In genomic region chr12:109577311-109577710, GRCh38 we compare ENCODE assay signal across 22 cellular contexts. TPM values are rescaled to one million over a fixed set of nuclear protein-coding genes. Genes with fewer than 3 reads are reported as not detected.
DNase-seq lines count a peak whose midpoint lies in the region; ATAC-seq, FAIRE-seq and TF ChIP-seq lines count a peak whose summit lies in the region.
"Had no signal": no experiment of that assay in that cellular context is flagged by ENCODE, and none has a peak within 500 bp of the region (broad histone marks: within the 10 kb centered on the region; RNA-seq: fewer than 3 reads in every experiment).

No MANE protein-coding gene starts in this region.

- TF ChIP-seq EP300 in HepG2 (IDR thresholded peaks at IDR 0.05; ENCODE audit: low read depth in 2 of 2, low read length in 2 of 2) (no peak), HepG2 (CRISPR knock-in tag; IDR thresholded peaks at IDR 0.05; ENCODE audit: borderline replicate concordance) (no peak), K562 (IDR thresholded peaks at IDR 0.05; ENCODE audit: low read length) (no peak)

- FAIRE-seq in HepG2 (lab: Jason Lieb, UNC), result no peak
- FAIRE-seq in K562 (lab: Jason Lieb, UNC), result no peak
- FAIRE-seq: A549, D721Med, G401.6, GM12891, GM19239 had no signal

- TF ChIP-seq POLR2A in HepG2 (IDR thresholded peaks at IDR 0.05; ENCODE audit: insufficient read depth in 1 of 2, low read depth in 2 of 2, low read length in 2 of 2), result no peak
- no peak for TF ChIP-seq POLR2A in right lobe of liver (IDR thresholded peaks at IDR 0.05)
- no peak for TF ChIP-seq POLR2A in K562 (conservative IDR thresholded peaks at IDR 0.05)

- BruUV-seq in HepG2 (replicated peaks; lab: Mats Ljungman, UMichigan), result no TSS peak
- no TSS peak for BruUV-seq in K562 (replicated peaks; lab: Mats Ljungman, UMichigan)

- H3K36me3 ChIP-seq in HepG2 (replicated peaks in 1 of 2; ENCODE audit: control insufficient read depth in 1 of 2, insufficient read depth in 2 of 2, low read length in 2 of 2) (peaks cover 18 to 63% of the 10 kb centered on the region in 2 experiments), right lobe of liver (peaks cover 0 to 31% (median 5%) of the 10 kb centered on the region in 4 donors), HEK293 (ENCODE audit: control insufficient read depth in 2 of 2, insufficient read depth in 1 of 2, low read length in 2 of 2) (peaks cover 0 to 60% of the 10 kb centered on the region in 2 experiments; a peak in 2 of 3 replicates), K562 (ENCODE audit: control insufficient read depth, insufficient read depth, low read length) (peaks cover 78% of the 10 kb centered on the region), osteoblast (ENCODE audit: insufficient read depth, low read length) (peaks cover 34% of the 10 kb centered on the region)

- POLR2A ChIA-PET in HepG2 (lab: Yijun Ruan, JAX) (no interaction called here), HEK293 (lab: Yijun Ruan, JAX) (interaction anchor here (0.7 kb wide), 1 partner anchor 34 kb away, joined by 3 read pairs; no protein-coding TSS in a partner anchor), K562 (lab: Yijun Ruan, JAX) (no interaction called here)

- H3K4me3 ChIP-seq in HepG2 (replicated peaks in 1 of 3; ENCODE audit: insufficient read depth in 1 of 3, low read depth in 2 of 3, low read length in 3 of 3) (no peak overlapping the region), right lobe of liver (no peak overlapping the region), HEK293 (ENCODE audit: low read depth, low read length) (no peak overlapping the region), K562 (no peak overlapping the region), osteoblast (ENCODE audit: insufficient read depth, low read length) (no peak overlapping the region)
- H3K4me3 ChIP-seq: A549; BLaER1 treated with 17β-estradiol and CSF1 and Interleukin-3, amounts not matched to agents 10 nM and 100 nM had no signal

- no peak for TF ChIP-seq RAD21 in HepG2 (CRISPR knock-in tag; IDR thresholded peaks at IDR 0.05)
- TF ChIP-seq RAD21 in K562 (CRISPR knock-in tag; conservative IDR thresholded peaks at IDR 0.05 in 1 of 2, IDR thresholded peaks at IDR 0.05 in 1 of 2), result no peak

- H3K4me1 ChIP-seq in HepG2 (ENCODE audit: insufficient read depth, low read length), result peaks cover 49% of the 10 kb centered on the region
- H3K4me1 ChIP-seq in right lobe of liver, result peaks cover 0 to 77% (median 38%) of the 10 kb centered on the region in 4 donors
- H3K4me1 ChIP-seq in HEK293 (ENCODE audit: control insufficient read depth, insufficient read depth, low read length), result no peaks in the 10 kb centered on the region
- H3K4me1 ChIP-seq in K562 (replicated peaks in 1 of 2; ENCODE audit: control insufficient read depth in 2 of 2, insufficient read depth in 2 of 2, low read length in 2 of 2), result peaks cover 12 to 16% of the 10 kb centered on the region in 2 experiments; a peak in 4 of 5 replicates
- peaks cover 8% of the 10 kb centered on the region for H3K4me1 ChIP-seq in osteoblast (ENCODE audit: insufficient read depth, low read length)
- H3K4me1 ChIP-seq: Caco-2 had no signal

- no peak overlapping the region for H2AFZ ChIP-seq in HepG2 (ENCODE audit: low read length)
- H2AFZ ChIP-seq in K562 (ENCODE audit: low read depth, low read length), result no peak overlapping the region
- no peak overlapping the region for H2AFZ ChIP-seq in osteoblast (ENCODE audit: low read length)

- in situ Hi-C loops in HepG2 (cut with HindIII; ENCODE audit: extremely low pct_ligation_motif_present, low pct_unique_long_range_greater_than_20kb) (no loop called here), K562 (cut with MboI) (no loop called here)

- WGBS in HepG2 (ENCODE audit: low lambda C conversion rate), result 100% methylated on average over 1 of the region's 1 CpG
- WGBS in right lobe of liver (ENCODE audit: insufficient coverage, low coverage, low lambda C conversion rate, missing lambda C conversion rate), result 71% methylated on average over 1 of the region's 1 CpG
- WGBS in K562 (ENCODE audit: insufficient coverage, low coverage, missing lambda C conversion rate), result 86% methylated on average over 1 of the region's 1 CpG

- no peak overlapping the region for H3K4me2 ChIP-seq in HepG2 (ENCODE audit: low read depth, low read length)
- no peak overlapping the region for H3K4me2 ChIP-seq in K562 (ENCODE audit: insufficient read depth, low read length)
- H3K4me2 ChIP-seq in osteoblast (ENCODE audit: insufficient read depth, low read length), result no peak overlapping the region
- H3K4me2 ChIP-seq: A549; BLaER1 treated with 17β-estradiol and CSF1 and Interleukin-3, amounts not matched to agents 10 nM and 100 nM had no signal

- CTCF ChIA-PET in HepG2 (lab: Yijun Ruan, JAX; ENCODE audit: low intra/inter-chr PET ratio, low total read pairs), result no interaction called here
- CTCF ChIA-PET in HEK293 (lab: Yijun Ruan, JAX), result interaction anchor here (1.6 kb wide), 1 partner anchor 20 kb away, joined by 8 read pairs; no protein-coding TSS in a partner anchor
- CTCF ChIA-PET in K562 (lab: Yijun Ruan, JAX; ENCODE audit: low intra/inter-chr PET ratio), result no interaction called here

- H4K20me1 ChIP-seq in HepG2 (ENCODE audit: insufficient read depth, low read length) (no peaks in the 10 kb centered on the region), K562 (replicated peaks; ENCODE audit: control insufficient read depth, insufficient read depth, low read length) (no peaks in the 10 kb centered on the region), osteoblast (ENCODE audit: insufficient read depth, low read length) (no peaks in the 10 kb centered on the region)

- TF ChIP-seq CTCF in HepG2 (CRISPR knock-in tag; IDR thresholded peaks at IDR 0.05) (no peak), right lobe of liver (IDR thresholded peaks at IDR 0.05) (no peak), HEK293 (tag by site-specific recombination; IDR thresholded peaks at IDR 0.05) (no peak), K562 (IDR thresholded peaks at IDR 0.05 in 2 of 3, conservative IDR thresholded peaks at IDR 0.05 in 1 of 3; ENCODE audit: insufficient read depth in 2 of 3, low read depth in 1 of 3, low read length in 3 of 3) (no peak), osteoblast (IDR thresholded peaks at IDR 0.05; ENCODE audit: extremely low read depth, low read depth, low read length) (no peak)

- DNase-seq in HepG2 (ENCODE audit: low spot score) (no peak), right lobe of liver (no peak), K562 (ENCODE audit: extremely low read depth in 1 of 4, low spot score in 3 of 4) (no peak), osteoblast (ENCODE audit: insufficient read length, low spot score, missing footprints) (peak; percentile 10), left ventricle myocardium superior (no peak), putamen (ENCODE audit: low spot score) (no peak)
- DNase-seq: AML-193; Caco-2; Calu3; CD4-positive, alpha-beta T cell; CD8-positive, alpha-beta T cell; DMS79 treated with DMSO at 0.1 percent for 48 hours; GF-D8 had no signal

- peaks cover 32% of the 10 kb centered on the region for H3K79me2 ChIP-seq in HepG2 (ENCODE audit: insufficient read depth, low read length)
- H3K79me2 ChIP-seq in K562 (ENCODE audit: control insufficient read depth, insufficient read depth, low read length), result peaks cover 23% of the 10 kb centered on the region
- peaks cover 14% of the 10 kb centered on the region for H3K79me2 ChIP-seq in osteoblast (ENCODE audit: insufficient read depth, low read length)

- no peaks in the 10 kb centered on the region for H3K9me3 ChIP-seq in HepG2 (ENCODE audit: low read length)
- no peaks in the 10 kb centered on the region for H3K9me3 ChIP-seq in right lobe of liver
- H3K9me3 ChIP-seq in HEK293 (ENCODE audit: control insufficient read depth, insufficient read depth, low read depth, low read length), result no peaks in the 10 kb centered on the region
- H3K9me3 ChIP-seq in K562 (replicated peaks; ENCODE audit: control insufficient read depth, insufficient read depth, low read depth, low read length), result no peaks in the 10 kb centered on the region
- H3K9me3 ChIP-seq in osteoblast (ENCODE audit: low read depth, low read length), result no peaks in the 10 kb centered on the region
- H3K9me3 ChIP-seq: A549; BLaER1 treated with 17β-estradiol and CSF1 and Interleukin-3, amounts not matched to agents 10 nM and 100 nM; Caco-2 had no signal

- no peak overlapping the region for H3K27ac ChIP-seq in HepG2 (ENCODE audit: extremely low read length, insufficient read depth, low read length)
- peak overlapping the region in 1 of 3 donors; percentile 96 for H3K27ac ChIP-seq in right lobe of liver
- H3K27ac ChIP-seq in HEK293 (ENCODE audit: extremely low read depth, low read depth, low read length), result no peak overlapping the region
- no peak overlapping the region for H3K27ac ChIP-seq in K562 (ENCODE audit: extremely low read depth, low read depth, low read length)
- no peak overlapping the region for H3K27ac ChIP-seq in osteoblast (ENCODE audit: low read depth, low read length)
- H3K27ac ChIP-seq: A549; BLaER1 treated with 17β-estradiol and CSF1 and Interleukin-3, amounts not matched to agents 10 nM and 100 nM; C4-2B had no signal

- ATAC-seq in HepG2 (no peak), right lobe of liver (no peak), K562 (no peak), left ventricle myocardium superior (no peak), GM19023 (IDR thresholded peaks at IDR 0.05; ENCODE audit: unreplicated experiment) (no peak)
- ATAC-seq: A549; CD8-positive, alpha-beta T cell had no signal

- H3K9me1 ChIP-seq in K562 (ENCODE audit: control insufficient read depth, insufficient read depth, low read length), result peaks cover 4% of the 10 kb centered on the region

- H3K27me3 ChIP-seq in HepG2 (ENCODE audit: control insufficient read depth in 1 of 2, insufficient read depth in 2 of 2, low read length in 2 of 2) (no peaks in the 10 kb centered on the region), right lobe of liver (no peaks in the 10 kb centered on the region), K562 (ENCODE audit: control insufficient read depth in 2 of 2, insufficient read depth in 2 of 2, low read length in 2 of 2) (no peaks in the 10 kb centered on the region), osteoblast (ENCODE audit: insufficient read depth, low read length) (no peaks in the 10 kb centered on the region)
- H3K27me3 ChIP-seq: BLaER1 treated with 17β-estradiol and CSF1 and Interleukin-3, amounts not matched to agents 10 nM and 100 nM had no signal

- H3K9ac ChIP-seq in HepG2 (ENCODE audit: insufficient read depth, low read depth, low read length), result no peak overlapping the region
- H3K9ac ChIP-seq in K562 (ENCODE audit: insufficient read depth in 1 of 2, low read depth in 2 of 2, low read length in 2 of 2), result no peak overlapping the region

- intact Hi-C loops in HepG2 (cut with micrococcal nuclease; ENCODE audit: unreplicated experiment), result no loop called here
- intact Hi-C loops in right lobe of liver (cut with DNase I), result no loop called here
- intact Hi-C loops in K562 (cut with micrococcal nuclease), result no loop called here
- intact Hi-C loops in left ventricle myocardium superior (cut with micrococcal nuclease), result no loop called here

RNA-seq across cellular contexts. Expression of gene MVK, which starts 3.7 kb away (rescaled TPM):
- total RNA-seq in HepG2 (2016; rRNA removed; fragmentation: Illumina TruSeq; extraction: Trizol), result 47.1 and 66.9 TPM in 2 replicates
- total RNA-seq in HepG2 (2016; cell fraction: cytosol; rRNA removed; fragmentation: Illumina TruSeq; extraction: Trizol; ENCODE audit: low read depth), result 15.1 and 17.9 TPM in 2 replicates
- 40.9 and 70.6 TPM in 2 replicates for total RNA-seq in HepG2 (2016; cell fraction: insoluble cytoplasmic fraction; rRNA removed; fragmentation: Illumina TruSeq; extraction: Trizol)
- total RNA-seq in HepG2 (2016; cell fraction: membrane; rRNA removed; fragmentation: Illumina TruSeq; extraction: Trizol), result 34.1 and 39.6 TPM in 2 replicates
- 38.8 and 47.2 TPM in 2 replicates for total RNA-seq in HepG2 (2016; cell fraction: nucleus; rRNA removed; fragmentation: Illumina TruSeq; extraction: Trizol)
- 11.6 and 22.5 TPM in 2 replicates for polyA plus RNA-seq in HepG2 (2011; rRNA removed)
- 12.4 and 13.5 TPM in 2 replicates for polyA plus RNA-seq in HepG2 (2011; cell fraction: cytosol; rRNA removed)
- polyA plus RNA-seq in HepG2 (2011; cell fraction: nucleus; rRNA removed), result 32.0 and 47.6 TPM in 2 replicates
- 19.2 and 28.6 TPM in 2 replicates for polyA plus RNA-seq in HepG2 (2012)
- 16.3 and 19.9 TPM in 2 replicates for polyA plus RNA-seq in HepG2 (2016; cell fraction: cytosol; fragmentation: Illumina TruSeq; extraction: Trizol; ENCODE audit: low read depth)
- polyA plus RNA-seq in HepG2 (2016; cell fraction: insoluble cytoplasmic fraction; fragmentation: Illumina TruSeq; extraction: Trizol; ENCODE audit: low read depth), result 42.0 and 50.4 TPM in 2 replicates
- polyA plus RNA-seq in HepG2 (2016; cell fraction: membrane; fragmentation: Illumina TruSeq; extraction: Trizol; ENCODE audit: low read depth), result 26.9 and 30.0 TPM in 2 replicates
- polyA plus RNA-seq in HepG2 (2016; cell fraction: nucleus; fragmentation: Illumina TruSeq; extraction: Trizol; ENCODE audit: insufficient read depth, low read depth), result 78.2 and 82.6 TPM in 2 replicates
- polyA minus RNA-seq in HepG2 (2011; rRNA and poly(A)+ RNA removed; ENCODE audit: low replicate concordance), result 19.6 and 22.9 TPM in 2 replicates
- 6.1 and 8.0 TPM in 2 replicates for polyA minus RNA-seq in HepG2 (2011; cell fraction: cytosol; rRNA and poly(A)+ RNA removed)
- 12.2 and 21.1 TPM in 2 replicates for polyA minus RNA-seq in HepG2 (2011; cell fraction: nucleus; rRNA and poly(A)+ RNA removed)
- total RNA-seq in right lobe of liver, result 10 to 100 TPM; 14.2 to 60.0 (median 37.6) TPM
- 79.5 and 160 TPM in 2 replicates for total RNA-seq in K562 (2011; cell fraction: chromatin; rRNA removed; ENCODE audit: low replicate concordance)
- total RNA-seq in K562 (2011; cell fraction: nucleolus; rRNA removed), result 90.1 and 97.0 TPM in 2 replicates
- total RNA-seq in K562 (2011; cell fraction: nucleoplasm; rRNA removed), result 76.8 and 77.1 TPM in 2 replicates
- total RNA-seq in K562 (2014; rRNA removed), result 28.5 and 38.9 TPM in 2 replicates
- 15.7 and 18.3 TPM in 2 replicates for total RNA-seq in K562 (2014; rRNA removed; fragmentation: Illumina TruSeq; extraction: Trizol)
- 18.3 and 18.5 TPM in 2 replicates for total RNA-seq in K562 (2015; rRNA removed; fragmentation: Illumina TruSeq; extraction: Trizol)
- 31.3 and 33.6 TPM in 2 replicates for total RNA-seq in K562 (2021)
- polyA plus RNA-seq in K562 (2011; rRNA removed), result 28.1 and 41.9 TPM in 2 replicates
- polyA plus RNA-seq in K562 (2011; cell fraction: cytosol; rRNA removed), result 36.4 and 59.2 TPM in 2 replicates
- 74.2 and 83.2 TPM in 2 replicates for polyA plus RNA-seq in K562 (2011; cell fraction: nucleus; rRNA removed)
- 27.7 and 36.8 TPM in 2 replicates for polyA plus RNA-seq in K562 (2012)
- 18.8 and 24.2 TPM in 2 replicates for polyA plus RNA-seq in K562 (2014; fragmentation: Illumina TruSeq; extraction: Trizol)
- 1 to 10 TPM in 1 of 2 experiments, under 1 TPM in 1; 0.41 to 1.9 TPM for polyA plus RNA-seq in K562 (2014; fragmentation: Nextera tagmentation; extraction: Ambion mirVana)
- 23.1 and 25.8 TPM in 2 replicates for polyA plus RNA-seq in K562 (2014; rRNA removed)
- polyA minus RNA-seq in K562 (2011; rRNA and poly(A)+ RNA removed), result 21.8 and 28.3 TPM in 2 replicates
- polyA minus RNA-seq in K562 (2011; cell fraction: cytosol; rRNA and poly(A)+ RNA removed), result 13.8 and 21.5 TPM in 2 replicates
- 24.4 and 38.3 TPM in 2 replicates for polyA minus RNA-seq in K562 (2011; cell fraction: nucleus; rRNA and poly(A)+ RNA removed)
- 31.1 and 31.2 TPM in 2 replicates for total RNA-seq in osteoblast
- total RNA-seq in left ventricle myocardium superior, result 9.7 TPM

RNA-seq across cellular contexts. Expression of gene MMAB, which starts 4.0 kb away (rescaled TPM):
- total RNA-seq in HepG2 (2016; rRNA removed; fragmentation: Illumina TruSeq; extraction: Trizol), result 77.3 and 112 TPM in 2 replicates
- total RNA-seq in HepG2 (2016; cell fraction: cytosol; rRNA removed; fragmentation: Illumina TruSeq; extraction: Trizol; ENCODE audit: low read depth), result 32.4 and 42.7 TPM in 2 replicates
- 80.5 and 108 TPM in 2 replicates for total RNA-seq in HepG2 (2016; cell fraction: insoluble cytoplasmic fraction; rRNA removed; fragmentation: Illumina TruSeq; extraction: Trizol)
- 59.5 and 67.4 TPM in 2 replicates for total RNA-seq in HepG2 (2016; cell fraction: membrane; rRNA removed; fragmentation: Illumina TruSeq; extraction: Trizol)
- 37.8 and 41.0 TPM in 2 replicates for total RNA-seq in HepG2 (2016; cell fraction: nucleus; rRNA removed; fragmentation: Illumina TruSeq; extraction: Trizol)
- polyA plus RNA-seq in HepG2 (2011; rRNA removed), result 26.1 and 33.2 TPM in 2 replicates
- polyA plus RNA-seq in HepG2 (2011; cell fraction: cytosol; rRNA removed), result 29.9 and 32.2 TPM in 2 replicates
- 34.9 and 43.2 TPM in 2 replicates for polyA plus RNA-seq in HepG2 (2011; cell fraction: nucleus; rRNA removed)
- polyA plus RNA-seq in HepG2 (2012), result 39.1 and 40.4 TPM in 2 replicates
- polyA plus RNA-seq in HepG2 (2016; cell fraction: cytosol; fragmentation: Illumina TruSeq; extraction: Trizol; ENCODE audit: low read depth), result 36.6 and 44.0 TPM in 2 replicates
- polyA plus RNA-seq in HepG2 (2016; cell fraction: insoluble cytoplasmic fraction; fragmentation: Illumina TruSeq; extraction: Trizol; ENCODE audit: low read depth), result 98.7 and 99.8 TPM in 2 replicates
- 39.9 and 52.5 TPM in 2 replicates for polyA plus RNA-seq in HepG2 (2016; cell fraction: membrane; fragmentation: Illumina TruSeq; extraction: Trizol; ENCODE audit: low read depth)
- 58.2 and 63.9 TPM in 2 replicates for polyA plus RNA-seq in HepG2 (2016; cell fraction: nucleus; fragmentation: Illumina TruSeq; extraction: Trizol; ENCODE audit: insufficient read depth, low read depth)
- 37.1 and 53.3 TPM in 2 replicates for polyA minus RNA-seq in HepG2 (2011; rRNA and poly(A)+ RNA removed; ENCODE audit: low replicate concordance)
- polyA minus RNA-seq in HepG2 (2011; cell fraction: cytosol; rRNA and poly(A)+ RNA removed), result 11.8 and 16.2 TPM in 2 replicates
- polyA minus RNA-seq in HepG2 (2011; cell fraction: nucleus; rRNA and poly(A)+ RNA removed), result 21.0 and 29.1 TPM in 2 replicates
- 10 to 100 TPM; 42.6 to 99.8 (median 65.2) TPM for total RNA-seq in right lobe of liver
- 78.3 and 122 TPM in 2 replicates for total RNA-seq in K562 (2011; cell fraction: chromatin; rRNA removed; ENCODE audit: low replicate concordance)
- total RNA-seq in K562 (2011; cell fraction: nucleolus; rRNA removed), result 64.2 and 65.9 TPM in 2 replicates
- 65.3 and 66.3 TPM in 2 replicates for total RNA-seq in K562 (2011; cell fraction: nucleoplasm; rRNA removed)
- 71.0 and 73.4 TPM in 2 replicates for total RNA-seq in K562 (2014; rRNA removed)
- total RNA-seq in K562 (2014; rRNA removed; fragmentation: Illumina TruSeq; extraction: Trizol), result 37.5 and 39.5 TPM in 2 replicates
- total RNA-seq in K562 (2015; rRNA removed; fragmentation: Illumina TruSeq; extraction: Trizol), result 53.4 and 56.1 TPM in 2 replicates
- 63.9 and 70.5 TPM in 2 replicates for total RNA-seq in K562 (2021)
- polyA plus RNA-seq in K562 (2011; rRNA removed), result 46.2 and 52.8 TPM in 2 replicates
- polyA plus RNA-seq in K562 (2011; cell fraction: cytosol; rRNA removed), result 45.2 and 45.3 TPM in 2 replicates
- 64.4 and 74.5 TPM in 2 replicates for polyA plus RNA-seq in K562 (2011; cell fraction: nucleus; rRNA removed)
- polyA plus RNA-seq in K562 (2012), result 75.8 and 92.9 TPM in 2 replicates
- polyA plus RNA-seq in K562 (2014; fragmentation: Illumina TruSeq; extraction: Trizol), result 30.6 and 48.2 TPM in 2 replicates
- polyA plus RNA-seq in K562 (2014; fragmentation: Nextera tagmentation; extraction: Ambion mirVana), result 10 to 100 TPM in 1 of 2 experiments, 1 to 10 TPM in 1; 9.5 to 21.1 TPM
- polyA plus RNA-seq in K562 (2014; rRNA removed), result 75.0 and 76.1 TPM in 2 replicates
- 37.7 and 38.3 TPM in 2 replicates for polyA minus RNA-seq in K562 (2011; rRNA and poly(A)+ RNA removed)
- 19.1 and 29.5 TPM in 2 replicates for polyA minus RNA-seq in K562 (2011; cell fraction: cytosol; rRNA and poly(A)+ RNA removed)
- polyA minus RNA-seq in K562 (2011; cell fraction: nucleus; rRNA and poly(A)+ RNA removed), result 18.6 and 31.8 TPM in 2 replicates
- total RNA-seq in osteoblast, result 34.4 and 35.7 TPM in 2 replicates
- total RNA-seq in left ventricle myocardium superior, result 55.1 TPM

Comparison
In these comparisons a context has a peak if more than half of its experiments do, and no peak if none do; other contexts are left out.
1. Of the 241 proteins assayed by ChIP-seq in both HepG2 and K562: peak only in HepG2: none; only in K562: none; in both: ZNF121; in neither: 240.